ENCODE assay signal across 9 cellular contexts in the genomic region with DNA sequence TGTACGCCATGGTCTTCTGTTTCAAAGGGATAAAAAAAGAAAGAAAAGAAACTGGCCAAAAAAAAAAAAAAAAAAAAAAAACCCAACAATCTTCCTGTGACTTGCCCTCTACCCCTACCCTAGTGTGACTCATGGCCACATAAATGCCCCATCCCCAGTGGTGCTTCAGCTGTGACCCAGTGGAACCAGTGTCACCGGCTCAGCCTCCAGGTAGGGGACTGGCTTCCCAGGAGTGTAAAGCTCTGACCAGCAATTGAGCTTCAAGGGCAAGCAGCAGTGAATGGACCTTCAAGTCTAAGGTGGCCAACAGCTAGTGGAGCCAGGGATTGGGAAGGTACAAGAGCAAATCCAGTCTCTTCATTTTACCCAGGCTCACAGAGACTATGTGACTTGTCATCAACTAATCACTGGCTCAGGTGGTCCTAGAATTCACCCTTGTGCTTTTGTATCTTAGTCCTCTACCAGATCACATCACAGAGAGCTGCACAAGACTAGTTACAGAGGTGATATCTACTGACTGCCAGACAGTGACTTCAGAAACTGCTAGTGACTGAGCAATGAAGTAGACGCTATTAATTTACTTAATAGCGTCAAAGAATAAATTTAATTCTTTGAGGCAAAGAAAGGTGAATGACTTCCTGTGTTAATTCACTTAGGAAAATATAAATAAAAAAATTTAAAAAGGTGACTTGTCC. TPM values are rescaled to one million over a fixed set of nuclear protein-coding genes. Genes with fewer than 3 reads are reported as not detected.
DNase-seq lines count a peak whose midpoint lies in the region; ATAC-seq and TF ChIP-seq lines count a peak whose summit lies in the region.
"Had no signal": no experiment of that assay in that cellular context is flagged by ENCODE, and none has a peak within 500 bp of the region (broad histone marks: within the 10 kb centered on the region; RNA-seq: fewer than 3 reads in every experiment).

No MANE protein-coding gene starts in this region.

- H3K27ac ChIP-seq in C4-2B, result peak overlapping the region; percentile 91

- peak; percentile 44 for ATAC-seq in activated T-helper 17 cell treated with anti-CD3 and anti-CD28 coated beads, Interleukin-2, amount 50 U/mL, for 72 hours (replicated peaks)
- no peak for ATAC-seq in activated CD4-positive, CD25-positive, alpha-beta regulatory T cell treated with anti-CD3 and anti-CD28 coated beads, Interleukin-2, amount 50 U/mL, for 24 hours
- ATAC-seq in left lobe of liver, result no peak

- H3K27ac Mint-ChIP-seq in HFFc6, result peak overlapping the region; percentile 88
- peak overlapping the region; percentile 90 for H3K27ac Mint-ChIP-seq in activated T-helper 17 cell treated with anti-CD3 and anti-CD28 coated beads, Interleukin-2, amount 50 U/mL, for 72 hours

- no peak overlapping the region for H3K4me3 ChIP-seq in mucosa of stomach (ENCODE audit: low read length)

- H3K9me3 ChIP-seq in mucosa of stomach (ENCODE audit: control insufficient read depth, low read length), result no peaks in the 10 kb centered on the region
- H3K9me3 ChIP-seq: pancreas had no signal

- no peaks in the 10 kb centered on the region for H3K36me3 ChIP-seq in mucosa of stomach (ENCODE audit: control insufficient read depth, insufficient read depth, low read length)
- H3K36me3 ChIP-seq: pancreas had no signal

- H3K9ac ChIP-seq in mucosa of stomach (ENCODE audit: low read length), result peak overlapping the region; percentile 84

- DNase-seq in HFFc6 (no peak), GM19238 (ENCODE audit: insufficient read length, low spot score) (no peak), left lobe of liver (ENCODE audit: low spot score) (no peak)
- no peak for DNase-seq in activated CD4-positive, CD25-positive, alpha-beta regulatory T cell treated with anti-CD3 and anti-CD28 coated beads, Interleukin-2, amount 50 U/mL, for 72 hours

- no peak for TF ChIP-seq CTCF in C4-2B (conservative IDR thresholded peaks at IDR 0.05)
- no peak for TF ChIP-seq CTCF in HFFc6 (IDR thresholded peaks at IDR 0.05)

- peak overlapping the region; percentile 53; the same call in 1 of the 2 replicates for H3K4me3 Mint-ChIP-seq in HFFc6
- peak overlapping the region; percentile 98 for H3K4me3 Mint-ChIP-seq in activated T-helper 17 cell treated with anti-CD3 and anti-CD28 coated beads, Interleukin-2, amount 50 U/mL, for 72 hours

- H3K9me3 Mint-ChIP-seq in HFFc6, result no peaks in the 10 kb centered on the region
- H3K9me3 Mint-ChIP-seq in activated T-helper 17 cell treated with anti-CD3 and anti-CD28 coated beads, Interleukin-2, amount 50 U/mL, for 72 hours, result no peaks in the 10 kb centered on the region

- peaks cover 20% of the 10 kb centered on the region for H3K4me1 ChIP-seq in mucosa of stomach (ENCODE audit: control insufficient read depth, insufficient read depth, low read length)

- no peaks in the 10 kb centered on the region; the same call in 1 of the 2 replicates for H3K27me3 Mint-ChIP-seq in HFFc6 (ENCODE audit: insufficient read depth)
- no peaks in the 10 kb centered on the region for H3K27me3 Mint-ChIP-seq in activated T-helper 17 cell treated with anti-CD3 and anti-CD28 coated beads, Interleukin-2, amount 50 U/mL, for 72 hours

- no peaks in the 10 kb centered on the region; the same call in 1 of the 2 replicates for H3K36me3 Mint-ChIP-seq in HFFc6 (ENCODE audit: low read depth)
- H3K36me3 Mint-ChIP-seq in activated T-helper 17 cell treated with anti-CD3 and anti-CD28 coated beads, Interleukin-2, amount 50 U/mL, for 72 hours (ENCODE audit: low read depth), result peaks cover 22% of the 10 kb centered on the region

- no peaks in the 10 kb centered on the region for H3K27me3 ChIP-seq in mucosa of stomach (ENCODE audit: control insufficient read depth, insufficient read depth, low read length)
- H3K27me3 ChIP-seq: pancreas had no signal

- H3K4me1 Mint-ChIP-seq in HFFc6 (ENCODE audit: low read depth), result peaks cover 44% of the 10 kb centered on the region
- H3K4me1 Mint-ChIP-seq in activated T-helper 17 cell treated with anti-CD3 and anti-CD28 coated beads, Interleukin-2, amount 50 U/mL, for 72 hours, result peaks cover 28% of the 10 kb centered on the region

RNA-seq across cellular contexts. Expression of gene TGFBRAP1, which starts 1.3 kb away (rescaled TPM):
- total RNA-seq in HFFc6 (2021; fragmentation: NEBNext Ultra II Directional; extraction: Animal tissue kit (Norgen Biotek cat#: 25700)), result 10 to 100 TPM; 18.9 to 22.5 (median 19.8) TPM
- total RNA-seq in activated T-helper 17 cell treated with anti-CD3 and anti-CD28 coated beads, Interleukin-2, amount 50 U/mL, for 72 hours, result 10 to 100 TPM; 16.5 to 28.0 TPM
- 6.1 TPM for total RNA-seq in left lobe of liver

RNA-seq across cellular contexts. Expression of gene C2orf49, which starts 6.5 kb away (rescaled TPM):
- 10 to 100 TPM; 17.7 to 25.4 (median 20.0) TPM for total RNA-seq in HFFc6 (2021; fragmentation: NEBNext Ultra II Directional; extraction: Animal tissue kit (Norgen Biotek cat#: 25700))
- total RNA-seq in activated T-helper 17 cell treated with anti-CD3 and anti-CD28 coated beads, Interleukin-2, amount 50 U/mL, for 72 hours, result 10 to 100 TPM; 17.7 to 23.8 TPM
- 5.2 TPM for total RNA-seq in left lobe of liver
